ENCODE assay signal across 20 cellular contexts in genomic region chrX:18896680-18897544, GRCh38.
DNase-seq lines count a peak whose midpoint lies in the region; ATAC-seq, FAIRE-seq and TF ChIP-seq lines count a peak whose summit lies in the region.
"Had no signal": no experiment of that assay in that cellular context is flagged by ENCODE, and none has a peak within 500 bp of the region (broad histone marks: within the 10 kb centered on the region; RNA-seq: fewer than 3 reads in every experiment).

No MANE protein-coding gene starts in this region.

- no peak for TF ChIP-seq CTCF in left ventricle myocardium inferior (IDR thresholded peaks at IDR 0.05; ENCODE audit: borderline replicate concordance)
- no peak for TF ChIP-seq CTCF in heart left ventricle (IDR thresholded peaks at IDR 0.05)
- TF ChIP-seq CTCF in coronary artery (IDR thresholded peaks at IDR 0.05) = no peak
- TF ChIP-seq CTCF in prostate gland (IDR thresholded peaks at IDR 0.05) = no peak
- TF ChIP-seq CTCF in vagina (IDR thresholded peaks at IDR 0.05) = no peak

- no peak for TF ChIP-seq POLR2A in heart left ventricle (IDR thresholded peaks at IDR 0.05)
- no peak for TF ChIP-seq POLR2A in prostate gland (IDR thresholded peaks at IDR 0.05)
- TF ChIP-seq POLR2A in vagina (IDR thresholded peaks at IDR 0.05) = no peak
- no peak for TF ChIP-seq POLR2A in H54 (IDR thresholded peaks at IDR 0.05; ENCODE audit: low read depth, low read length)

- no peak overlapping the region for H3K56ac ChIP-seq in mesendoderm (ENCODE audit: low read length)

- H3K27ac ChIP-seq in left ventricle myocardium inferior (replicated peaks) = peak overlapping the region; percentile 86
- peak overlapping the region in 5 of 12 donors; percentile 57 to 92 (median 79) for H3K27ac ChIP-seq in heart left ventricle
- peak overlapping the region; percentile 80 to 83 for H3K27ac ChIP-seq in coronary artery
- peak overlapping the region; percentile 46 to 65 for H3K27ac ChIP-seq in prostate gland
- peak overlapping the region; percentile 67 for H3K27ac ChIP-seq in vagina
- H3K27ac ChIP-seq in mesendoderm (ENCODE audit: low read depth, low read length) = no peak overlapping the region
- H3K27ac ChIP-seq: SJSA1 had no signal

- H3K4me3 ChIP-seq in left ventricle myocardium inferior (no peak overlapping the region), heart left ventricle (no peak overlapping the region), coronary artery (no peak overlapping the region), prostate gland (no peak overlapping the region), vagina (no peak overlapping the region), mesendoderm (ENCODE audit: low read length) (no peak overlapping the region)
- H3K4me3 ChIP-seq: SJSA1 had no signal

- no peaks in the 10 kb centered on the region for H3K79me2 ChIP-seq in mesendoderm (ENCODE audit: control insufficient read depth, insufficient read depth, low read length)

- no peak for DNase-seq in left ventricle myocardium inferior
- no peak for DNase-seq in heart left ventricle
- no peak for DNase-seq in coronary artery (ENCODE audit: low spot score)
- no peak for DNase-seq in prostate gland (ENCODE audit: low spot score)
- DNase-seq in vagina (ENCODE audit: extremely low spot score in 2 of 2) = no peak
- DNase-seq in H54 (ENCODE audit: insufficient read length, low spot score) = no peak
- DNase-seq in mesendoderm = no peak
- no peak for DNase-seq in SIG-M5 (lab: John Stamatoyannopoulos, UW)
- DNase-seq: 8988T, DMS79 treated with DMSO at 0.1 percent for 48 hours, HCEC 1CT, KBM-7, MV-4-11, NCI-H1417, NCI-H187 treated with DMSO at 0.1 percent for 48 hours, NCI-H226, PC-3, RPMI8226 had no signal

- peaks cover 25% of the 10 kb centered on the region for H3K4me1 ChIP-seq in left ventricle myocardium inferior
- H3K4me1 ChIP-seq in heart left ventricle = peaks cover 0 to 14% (median 3%) of the 10 kb centered on the region in 12 donors
- H3K4me1 ChIP-seq in prostate gland (replicated peaks) = no peaks in the 10 kb centered on the region
- H3K4me1 ChIP-seq in vagina = peaks cover 12% of the 10 kb centered on the region
- H3K4me1 ChIP-seq in mesendoderm (ENCODE audit: control insufficient read depth, low read depth, low read length) = no peaks in the 10 kb centered on the region
- H3K4me1 ChIP-seq: SJSA1 had no signal

- no peak overlapping the region for H3K4me2 ChIP-seq in mesendoderm (ENCODE audit: low read length)

- no peak overlapping the region for H2BK15ac ChIP-seq in mesendoderm (replicated peaks; ENCODE audit: low read depth)

- H3K9ac ChIP-seq in mesendoderm (ENCODE audit: low read length) = no peak overlapping the region

- H2BK5ac ChIP-seq in mesendoderm (ENCODE audit: low read length) = no peak overlapping the region

- H2AK5ac ChIP-seq in mesendoderm (ENCODE audit: low read length) = no peak overlapping the region

- 86 to 94% (median 91%) methylated on average over 22 to 27 of the region's 27 CpGs for whole genome bisulfite sequencing in heart left ventricle, 4 donors
- WGBS in prostate gland = 92% methylated on average over 16 of the region's 27 CpGs
- WGBS in mesendoderm (ENCODE audit: extremely low coverage, insufficient coverage, low lambda C conversion rate) = no CpG with 5 or more reads among the region's 27 CpGs

- no peak overlapping the region for H3K18ac ChIP-seq in mesendoderm (ENCODE audit: low read length)

- no peak overlapping the region for H2BK120ac ChIP-seq in mesendoderm (ENCODE audit: low read depth, low read length)

- H3K4ac ChIP-seq in mesendoderm (ENCODE audit: low read depth, low read length) = no peak overlapping the region

- H4K5ac ChIP-seq in mesendoderm (ENCODE audit: low read length) = no peak overlapping the region

- H4K8ac ChIP-seq in mesendoderm (ENCODE audit: low read depth, low read length) = no peak overlapping the region

- no peak for ATAC-seq in heart left ventricle
- ATAC-seq: HepG2, PC-3 had no signal

- H3K79me1 ChIP-seq in mesendoderm (ENCODE audit: low read length) = no peaks in the 10 kb centered on the region

- no peaks in the 10 kb centered on the region for H3K27me3 ChIP-seq in left ventricle myocardium inferior (ENCODE audit: low read depth)
- H3K27me3 ChIP-seq in heart left ventricle = no peaks in the 10 kb centered on the region
- no peaks in the 10 kb centered on the region for H3K27me3 ChIP-seq in prostate gland (replicated peaks; ENCODE audit: insufficient read depth)
- H3K27me3 ChIP-seq in vagina = no peaks in the 10 kb centered on the region
- no peaks in the 10 kb centered on the region for H3K27me3 ChIP-seq in mesendoderm (ENCODE audit: insufficient read depth, low read length, poor library complexity)
- H3K27me3 ChIP-seq: SJSA1 had no signal

- H3K9me3 ChIP-seq in left ventricle myocardium inferior (replicated peaks) (no peaks in the 10 kb centered on the region), heart left ventricle (no peaks in the 10 kb centered on the region), prostate gland (no peaks in the 10 kb centered on the region), vagina (no peaks in the 10 kb centered on the region)
- H3K9me3 ChIP-seq: SJSA1 had no signal

- H3K36me3 ChIP-seq in left ventricle myocardium inferior (peaks cover 4% of the 10 kb centered on the region), heart left ventricle (peaks cover 0 to 8% (median 0%) of the 10 kb centered on the region in 9 donors), prostate gland (no peaks in the 10 kb centered on the region), vagina (no peaks in the 10 kb centered on the region), mesendoderm (ENCODE audit: control insufficient read depth, insufficient read depth, low read length) (no peaks in the 10 kb centered on the region)
- H3K36me3 ChIP-seq: SJSA1 had no signal

- no peak overlapping the region for H3K23ac ChIP-seq in mesendoderm (ENCODE audit: low read length)

- intact Hi-C loops in left ventricle myocardium inferior (cut with micrococcal nuclease) = no loop called here
- intact Hi-C loops in heart left ventricle (cut with DNase I) = loop anchor here in 7 of 10 donors (5.0 to 10.0 kb wide), 4 partner anchors 472 to 505 kb away; partner anchors contain the start of gene CDKL5 (in 2 of the 7)
- intact Hi-C loops in prostate gland (cut with DNase I) = loop anchor here (5.0 to 10.0 kb wide), 2 partner anchors 472 to 505 kb away; partner anchors contain the start of gene CDKL5
- intact Hi-C loops in vagina (cut with DNase I) = no loop called here

- FAIRE-seq in H54 (lab: Jason Lieb, UNC) = no peak
- FAIRE-seq: HepG2 had no signal

Comparison
In these comparisons a context has a peak if more than half of its experiments do, and no peak if none do; other contexts are left out.
1. intact Hi-C loops: an anchor here in heart left ventricle (5.0 to 10.0 kb wide) and prostate gland (5.0 to 10.0 kb wide); none called in left ventricle myocardium inferior and vagina.